ENCODE assay signal across 9 cellular contexts in the genomic region with DNA sequence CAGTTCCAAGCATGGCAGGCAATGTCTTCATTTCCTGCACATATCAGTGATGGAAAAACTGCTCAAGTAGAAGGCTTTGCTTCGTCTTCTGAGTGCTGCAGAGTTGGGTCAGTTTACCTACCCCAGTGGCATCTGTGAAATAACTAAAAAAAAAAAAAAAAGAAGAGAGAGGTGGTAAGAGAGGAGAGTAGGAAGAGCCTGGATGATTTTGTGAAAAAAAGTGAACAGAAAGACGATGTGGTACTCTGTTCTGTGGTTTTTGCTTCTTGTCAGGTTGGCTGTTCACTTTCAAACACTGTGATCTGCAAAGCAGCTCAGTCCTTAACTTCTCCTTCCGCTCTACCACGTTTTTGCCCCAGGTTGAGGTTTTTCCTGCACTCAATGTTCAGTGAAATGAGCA. TPM values are rescaled to one million over a fixed set of nuclear protein-coding genes. Genes with fewer than 3 reads are reported as not detected.
A peak's percentile ranks its signal among the peaks of the same experiment; 100 is the strongest.
DNase-seq lines count a peak whose midpoint lies in the region; ATAC-seq and TF ChIP-seq lines count a peak whose summit lies in the region.
"Had no signal": no experiment of that assay in that cellular context is flagged by ENCODE, and none has a peak within 500 bp of the region (broad histone marks: within the 10 kb centered on the region; RNA-seq: fewer than 3 reads in every experiment).

A gene with protein sequence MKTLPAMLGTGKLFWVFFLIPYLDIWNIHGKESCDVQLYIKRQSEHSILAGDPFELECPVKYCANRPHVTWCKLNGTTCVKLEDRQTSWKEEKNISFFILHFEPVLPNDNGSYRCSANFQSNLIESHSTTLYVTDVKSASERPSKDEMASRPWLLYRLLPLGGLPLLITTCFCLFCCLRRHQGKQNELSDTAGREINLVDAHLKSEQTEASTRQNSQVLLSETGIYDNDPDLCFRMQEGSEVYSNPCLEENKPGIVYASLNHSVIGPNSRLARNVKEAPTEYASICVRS (minus strand): TSS at position 145 of the 400 bp plus-strand sequence. CDS start 114 bp downstream, at position 31.

- intact Hi-C loops in tibial artery (cut with DNase I; ENCODE audit: low total_unique reads) (no loop called here), transverse colon (cut with DNase I; ENCODE audit: low total_unique reads) (no loop called here)

- 61 to 67% methylated on average over 3 to 4 of the region's 4 CpGs for whole genome bisulfite sequencing in transverse colon (ENCODE audit: low coverage in 1 of 2), 2 donors

- TF ChIP-seq POLR2A in GM18505 (IDR thresholded peaks at IDR 0.05; ENCODE audit: borderline replicate concordance, extremely low read depth, insufficient read depth, insufficient read length) (peak; percentile 58), transverse colon (IDR thresholded peaks at IDR 0.05) (no peak)

- peak; percentile 5 for DNase-seq in effector CD4-positive, alpha-beta T cell
- DNase-seq in DMS114 treated with DMSO at 0.1 percent for 48 hours (lab: John Stamatoyannopoulos, UW; ENCODE audit: unreplicated experiment), result no peak
- DNase-seq in KBM-7, result no peak
- no peak for DNase-seq in tibial artery
- DNase-seq in transverse colon, result no peak

- ATAC-seq in GM18505 (IDR thresholded peaks at IDR 0.05; ENCODE audit: unreplicated experiment) (peak; percentile 59), GM21360 (IDR thresholded peaks at IDR 0.05; ENCODE audit: unreplicated experiment) (peak; percentile 61), HG03442 (IDR thresholded peaks at IDR 0.05; ENCODE audit: unreplicated experiment) (peak; percentile 45)
- ATAC-seq: HCT116 had no signal

- H3K27me3 ChIP-seq in tibial artery, result no peaks in the 10 kb centered on the region
- H3K27me3 ChIP-seq in transverse colon, result no peaks in the 10 kb centered on the region

- H3K4me3 ChIP-seq in tibial artery (no peak within 1 kb of the TSS), transverse colon (peak within 1 kb of the TSS in 1 of 4 donors; percentile 15)

- H3K4me1 ChIP-seq in tibial artery (no peaks in the 10 kb centered on the region), transverse colon (no peaks in the 10 kb centered on the region)

- H3K27ac ChIP-seq in tibial artery (no peak within 1 kb of the TSS), transverse colon (peak within 1 kb of the TSS in 1 of 4 donors; percentile 19)

- no peak for TF ChIP-seq CTCF in tibial artery (IDR thresholded peaks at IDR 0.05)
- TF ChIP-seq CTCF in transverse colon (IDR thresholded peaks at IDR 0.05), result no peak

- H3K9me3 ChIP-seq in tibial artery (peaks cover 0 to 2% (median 0%) of the 10 kb centered on the region in 3 donors), transverse colon (no peaks in the 10 kb centered on the region)

- in situ Hi-C loops in KBM-7 (cut with MboI; ENCODE audit: low pct_unique_long_range_greater_than_20kb, low sequenced_read_pairs) (no loop called here), transverse colon (cut with MboI; ENCODE audit: low pct_ligation_motif_present in 1 of 4, low pct_unique_long_range_greater_than_20kb in 1 of 4, low sequenced_read_pairs in 3 of 4) (no loop called here)

- TF ChIP-seq EP300 in transverse colon (IDR thresholded peaks at IDR 0.05; ENCODE audit: low read depth), result no peak

- H3K36me3 ChIP-seq in tibial artery (no peaks in the 10 kb centered on the region), transverse colon (no peaks in the 10 kb centered on the region)

RNA-seq across cellular contexts. Expression of the gene that starts here (rescaled TPM):
- 10 to 100 TPM in 1 of 4 donors, under 1 TPM in 1, not detected in 2; 0.82 to 12.9 TPM for total RNA-seq in transverse colon
